ENCODE assay signal across 8 cellular contexts in the genomic region with DNA sequence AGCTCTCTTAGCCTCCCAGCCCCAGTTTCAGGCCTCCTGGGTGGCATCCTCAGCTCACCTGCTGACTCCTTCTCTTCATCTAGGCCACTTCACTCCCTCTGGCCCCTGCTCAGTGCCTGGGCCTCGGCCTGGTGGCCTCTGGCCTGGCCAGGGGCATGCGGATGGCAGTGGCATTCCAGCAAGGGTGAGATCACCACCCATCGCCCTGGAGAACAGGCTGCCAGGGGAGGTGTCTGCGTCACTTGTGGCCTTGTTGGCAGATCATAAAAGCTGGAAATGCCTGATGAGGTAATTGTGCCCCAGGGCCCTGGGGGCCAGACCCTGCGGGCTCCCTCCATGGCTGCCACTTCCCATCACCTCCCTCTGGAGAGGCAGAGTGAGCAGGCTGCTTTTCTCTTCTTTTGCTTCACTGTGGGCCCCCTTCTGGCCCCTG.
A peak's percentile ranks its signal among the peaks of the same experiment; 100 is the strongest.
DNase-seq lines count a peak whose midpoint lies in the region; ATAC-seq and TF ChIP-seq lines count a peak whose summit lies in the region.
"Had no signal": no experiment of that assay in that cellular context is flagged by ENCODE, and none has a peak within 500 bp of the region (broad histone marks: within the 10 kb centered on the region; RNA-seq: fewer than 3 reads in every experiment).

No MANE protein-coding gene starts in this region.

- WGBS in smooth muscle cell (ENCODE audit: low lambda C conversion rate): 32% methylated on average over 5 of the region's 5 CpGs

- H3K27ac ChIP-seq in HEK293 (ENCODE audit: extremely low read depth, low read depth, low read length): no peak overlapping the region
- H3K27ac ChIP-seq in SJCRH30: peak overlapping the region; percentile 64
- H3K27ac ChIP-seq in smooth muscle cell (ENCODE audit: low read depth): peak overlapping the region; percentile 56

- H3K4me2 ChIP-seq in smooth muscle cell: peak overlapping the region; percentile 43

- H3K4me1 ChIP-seq in HEK293 (ENCODE audit: control insufficient read depth, insufficient read depth, low read length) (peaks cover 6% of the 10 kb centered on the region), SJCRH30 (peaks cover 18% of the 10 kb centered on the region), smooth muscle cell (ENCODE audit: low read depth) (peaks cover 17% of the 10 kb centered on the region)

- peak overlapping the region; percentile 57 for H3K9ac ChIP-seq in smooth muscle cell (ENCODE audit: low read depth)

- H2AFZ ChIP-seq in smooth muscle cell (ENCODE audit: low read depth): no peak overlapping the region

- TF ChIP-seq CTCF in HEK293 (tag by site-specific recombination; IDR thresholded peaks at IDR 0.05): no peak
- no peak for TF ChIP-seq CTCF in smooth muscle cell (IDR thresholded peaks at IDR 0.05; ENCODE audit: borderline replicate concordance, insufficient read depth, poor library complexity, severe bottlenecking)

- no peak overlapping the region for H3K4me3 ChIP-seq in HEK293 (ENCODE audit: low read depth, low read length)
- H3K4me3 ChIP-seq in SJCRH30: no peak overlapping the region
- no peak overlapping the region for H3K4me3 ChIP-seq in smooth muscle cell

- H3F3A ChIP-seq in smooth muscle cell (ENCODE audit: low read depth): peaks cover 5% of the 10 kb centered on the region

- H3K9me3 ChIP-seq in HEK293 (ENCODE audit: control insufficient read depth, insufficient read depth, low read depth, low read length) (no peaks in the 10 kb centered on the region), SJCRH30 (replicated peaks) (no peaks in the 10 kb centered on the region), smooth muscle cell (replicated peaks; ENCODE audit: low read depth) (no peaks in the 10 kb centered on the region)

- H3K36me3 ChIP-seq in HEK293 (ENCODE audit: control insufficient read depth in 2 of 2, insufficient read depth in 1 of 2, low read length in 2 of 2) (no peaks in the 10 kb centered on the region), SJCRH30 (no peaks in the 10 kb centered on the region), smooth muscle cell (ENCODE audit: low read depth) (no peaks in the 10 kb centered on the region)

- intact Hi-C loops in Right ventricle myocardium superior (cut with DNase I): no loop called here

- H3K27me3 ChIP-seq in SJCRH30 (no peaks in the 10 kb centered on the region), smooth muscle cell (ENCODE audit: low read depth) (no peaks in the 10 kb centered on the region)

- CTCF ChIA-PET in HEK293 (lab: Yijun Ruan, JAX): interaction anchor here (0.6 to 4.0 kb wide), 6 partner anchors 12 to 677 kb away, joined by 3 to 23 read pairs (median 4); no protein-coding TSS in a partner anchor

- ATAC-seq in Right ventricle myocardium superior (ENCODE audit: poor library complexity) (peak; percentile 83), GM18520 (IDR thresholded peaks at IDR 0.05; ENCODE audit: unreplicated experiment) (no peak)
- ATAC-seq in activated CD4-positive, CD25-positive, alpha-beta regulatory T cell treated with anti-CD3 and anti-CD28 coated beads, Interleukin-2, amount 50 U/mL, for 24 hours: no peak

- DNase-seq in SJCRH30: peak; percentile 73
- DNase-seq in Right ventricle myocardium superior: peak; percentile 56
- no peak for DNase-seq in smooth muscle cell (lab: John Stamatoyannopoulos, UW; ENCODE audit: unreplicated experiment)
- no peak for DNase-seq in NCI-H2171 (lab: John Stamatoyannopoulos, UW)
- DNase-seq: activated gamma-delta T cell treated with Interleukin-2 at 50 U/mL for 16 hours had no signal

- H4K20me1 ChIP-seq in smooth muscle cell (ENCODE audit: low read depth): no peaks in the 10 kb centered on the region

- POLR2A ChIA-PET in HEK293 (lab: Yijun Ruan, JAX): interaction anchor here (0.8 kb wide), 1 partner anchor 46 kb away, joined by 6 read pairs; no protein-coding TSS in a partner anchor

- H3K79me2 ChIP-seq in smooth muscle cell (ENCODE audit: low read depth): no peaks in the 10 kb centered on the region

TF ChIP-seq in HEK293, 187 proteins besides CTCF, POLR2A, EP300 and RAD21 (continues in another document):
- TF ChIP-seq, protein P1, sequence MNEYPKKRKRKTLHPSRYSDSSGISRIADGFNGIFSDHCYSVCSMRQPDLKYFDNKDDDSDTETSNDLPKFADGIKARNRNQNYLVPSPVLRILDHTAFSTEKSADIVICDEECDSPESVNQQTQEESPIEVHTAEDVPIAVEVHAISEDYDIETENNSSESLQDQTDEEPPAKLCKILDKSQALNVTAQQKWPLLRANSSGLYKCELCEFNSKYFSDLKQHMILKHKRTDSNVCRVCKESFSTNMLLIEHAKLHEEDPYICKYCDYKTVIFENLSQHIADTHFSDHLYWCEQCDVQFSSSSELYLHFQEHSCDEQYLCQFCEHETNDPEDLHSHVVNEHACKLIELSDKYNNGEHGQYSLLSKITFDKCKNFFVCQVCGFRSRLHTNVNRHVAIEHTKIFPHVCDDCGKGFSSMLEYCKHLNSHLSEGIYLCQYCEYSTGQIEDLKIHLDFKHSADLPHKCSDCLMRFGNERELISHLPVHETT (tag by site-specific recombination; IDR thresholded peaks at IDR 0.05): peak; percentile 63
- TF ChIP-seq BCL11B (tag by site-specific recombination; IDR thresholded peaks at IDR 0.05; ENCODE audit: low read depth) (no peak), ZNF174 (tag by site-specific recombination; IDR thresholded peaks at IDR 0.05) (no peak), KLF7 (tag by site-specific recombination; IDR thresholded peaks at IDR 0.05; ENCODE audit: borderline replicate concordance) (no peak), ZNF155 (tag by site-specific recombination; IDR thresholded peaks at IDR 0.05) (no peak), ZNF394 (tag by site-specific recombination; IDR thresholded peaks at IDR 0.05; ENCODE audit: borderline replicate concordance) (peak; percentile 68; the same call in 1 of the 2 replicates), TCF7L2 (IDR thresholded peaks at IDR 0.05; ENCODE audit: borderline replicate concordance, low read depth, low read length) (no peak), ZNF48 (tag by site-specific recombination; IDR thresholded peaks at IDR 0.05) (no peak), KLF16 (tag by site-specific recombination; IDR thresholded peaks at IDR 0.05) (peak; percentile 56), ZNF664 (tag by site-specific recombination; IDR thresholded peaks at IDR 0.05) (no peak), ZNF311 (tag by site-specific recombination; IDR thresholded peaks at IDR 0.05; ENCODE audit: borderline replicate concordance) (no peak), ZNF776 (tag by site-specific recombination; IDR thresholded peaks at IDR 0.05; ENCODE audit: borderline replicate concordance) (no peak), GLI2 (tag by site-specific recombination; IDR thresholded peaks at IDR 0.05; ENCODE audit: borderline replicate concordance, low read depth) (no peak), ZNF501 (tag by site-specific recombination; IDR thresholded peaks at IDR 0.05) (0 out of 2 replicates have a peak, but pooled peaks have one; percentile 27), IKZF3 (tag by site-specific recombination; IDR thresholded peaks at IDR 0.05) (peak; percentile 75), ZBTB21 (tag by site-specific recombination; IDR thresholded peaks at IDR 0.05) (peak; percentile 84), ZBTB20 (tag by site-specific recombination; IDR thresholded peaks at IDR 0.05) (no peak; the same call in 1 of the 2 replicates), ZNF157 (tag by site-specific recombination; IDR thresholded peaks at IDR 0.05) (no peak), ZBTB1 (tag by site-specific recombination; IDR thresholded peaks at IDR 0.05) (no peak)
- TF ChIP-seq, protein P2, sequence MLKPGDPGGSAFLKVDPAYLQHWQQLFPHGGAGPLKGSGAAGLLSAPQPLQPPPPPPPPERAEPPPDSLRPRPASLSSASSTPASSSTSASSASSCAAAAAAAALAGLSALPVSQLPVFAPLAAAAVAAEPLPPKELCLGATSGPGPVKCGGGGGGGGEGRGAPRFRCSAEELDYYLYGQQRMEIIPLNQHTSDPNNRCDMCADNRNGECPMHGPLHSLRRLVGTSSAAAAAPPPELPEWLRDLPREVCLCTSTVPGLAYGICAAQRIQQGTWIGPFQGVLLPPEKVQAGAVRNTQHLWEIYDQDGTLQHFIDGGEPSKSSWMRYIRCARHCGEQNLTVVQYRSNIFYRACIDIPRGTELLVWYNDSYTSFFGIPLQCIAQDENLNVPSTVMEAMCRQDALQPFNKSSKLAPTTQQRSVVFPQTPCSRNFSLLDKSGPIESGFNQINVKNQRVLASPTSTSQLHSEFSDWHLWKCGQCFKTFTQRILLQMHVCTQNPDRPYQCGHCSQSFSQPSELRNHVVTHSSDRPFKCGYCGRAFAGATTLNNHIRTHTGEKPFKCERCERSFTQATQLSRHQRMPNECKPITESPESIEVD (tag by site-specific recombination; IDR thresholded peaks at IDR 0.05): no peak
- TF ChIP-seq, protein P3, sequence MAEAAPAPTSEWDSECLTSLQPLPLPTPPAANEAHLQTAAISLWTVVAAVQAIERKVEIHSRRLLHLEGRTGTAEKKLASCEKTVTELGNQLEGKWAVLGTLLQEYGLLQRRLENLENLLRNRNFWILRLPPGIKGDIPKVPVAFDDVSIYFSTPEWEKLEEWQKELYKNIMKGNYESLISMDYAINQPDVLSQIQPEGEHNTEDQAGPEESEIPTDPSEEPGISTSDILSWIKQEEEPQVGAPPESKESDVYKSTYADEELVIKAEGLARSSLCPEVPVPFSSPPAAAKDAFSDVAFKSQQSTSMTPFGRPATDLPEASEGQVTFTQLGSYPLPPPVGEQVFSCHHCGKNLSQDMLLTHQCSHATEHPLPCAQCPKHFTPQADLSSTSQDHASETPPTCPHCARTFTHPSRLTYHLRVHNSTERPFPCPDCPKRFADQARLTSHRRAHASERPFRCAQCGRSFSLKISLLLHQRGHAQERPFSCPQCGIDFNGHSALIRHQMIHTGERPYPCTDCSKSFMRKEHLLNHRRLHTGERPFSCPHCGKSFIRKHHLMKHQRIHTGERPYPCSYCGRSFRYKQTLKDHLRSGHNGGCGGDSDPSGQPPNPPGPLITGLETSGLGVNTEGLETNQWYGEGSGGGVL (tag by site-specific recombination; IDR thresholded peaks at IDR 0.05): peak; percentile 76
- TF ChIP-seq, protein P4, sequence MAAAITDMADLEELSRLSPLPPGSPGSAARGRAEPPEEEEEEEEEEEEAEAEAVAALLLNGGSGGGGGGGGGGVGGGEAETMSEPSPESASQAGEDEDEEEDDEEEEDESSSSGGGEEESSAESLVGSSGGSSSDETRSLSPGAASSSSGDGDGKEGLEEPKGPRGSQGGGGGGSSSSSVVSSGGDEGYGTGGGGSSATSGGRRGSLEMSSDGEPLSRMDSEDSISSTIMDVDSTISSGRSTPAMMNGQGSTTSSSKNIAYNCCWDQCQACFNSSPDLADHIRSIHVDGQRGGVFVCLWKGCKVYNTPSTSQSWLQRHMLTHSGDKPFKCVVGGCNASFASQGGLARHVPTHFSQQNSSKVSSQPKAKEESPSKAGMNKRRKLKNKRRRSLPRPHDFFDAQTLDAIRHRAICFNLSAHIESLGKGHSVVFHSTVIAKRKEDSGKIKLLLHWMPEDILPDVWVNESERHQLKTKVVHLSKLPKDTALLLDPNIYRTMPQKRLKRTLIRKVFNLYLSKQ (tag by site-specific recombination; IDR thresholded peaks at IDR 0.05; ENCODE audit: borderline replicate concordance): no peak

Comparison
In these comparisons a context has a peak if more than half of its experiments do, and no peak if none do; other contexts are left out.
1. DNase-seq: peak in SJCRH30 (2 of 2) and Right ventricle myocardium superior (single experiment); none in smooth muscle cell (single experiment) and NCI-H2171 (single experiment).